Comparison of ENCODE assay signal across 8 cellular contexts in the genomic region with DNA sequence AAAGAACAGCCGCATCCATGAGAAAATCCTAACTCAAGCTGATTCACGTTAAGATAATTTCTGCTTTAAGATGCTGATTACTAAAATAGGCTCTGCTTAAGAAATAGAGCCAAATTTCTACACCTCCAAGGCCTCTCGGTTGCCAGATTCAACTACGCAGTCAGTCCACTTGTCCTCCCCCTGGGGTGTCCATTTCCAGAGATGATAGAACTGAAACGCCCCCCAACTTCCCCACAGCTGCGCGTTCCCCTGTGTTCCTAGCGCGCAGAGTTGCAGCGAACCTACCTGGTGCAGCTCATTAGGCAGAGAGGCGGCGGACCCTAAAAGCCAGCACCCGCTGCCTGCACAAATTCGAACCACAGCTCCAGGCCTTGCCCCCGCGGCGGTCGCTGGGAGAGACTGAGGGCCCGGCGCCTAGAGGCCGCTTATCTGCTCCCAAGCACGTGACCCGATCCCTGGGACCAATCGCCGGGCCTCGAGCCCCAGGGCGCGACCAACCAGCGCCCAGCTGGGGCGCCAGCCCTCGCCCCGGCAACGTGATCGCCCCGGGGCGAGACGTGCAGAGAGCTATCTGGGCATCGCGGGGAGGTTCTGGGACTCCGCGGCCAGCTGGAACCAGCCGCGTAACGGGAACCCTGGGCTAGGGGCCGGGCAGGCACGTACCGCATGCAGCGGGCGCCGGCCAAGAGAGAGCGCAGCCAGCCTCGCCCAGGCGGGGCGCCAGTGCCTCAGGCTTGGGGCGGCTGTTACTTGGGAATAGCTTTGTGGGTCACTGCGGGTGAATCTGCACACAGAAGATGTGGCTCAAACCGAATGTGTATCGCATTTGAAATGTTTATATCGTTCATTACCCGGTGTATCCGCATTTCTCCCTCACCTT. TPM values are rescaled to one million over a fixed set of nuclear protein-coding genes. Genes with fewer than 3 reads are reported as not detected.
DNase-seq lines count a peak whose midpoint lies in the region; ATAC-seq and TF ChIP-seq lines count a peak whose summit lies in the region.

A gene (minus strand): TSS at position 401 of the 880 bp plus-strand sequence. CDS start 102 bp downstream, at position 299.

- H3K4me1 ChIP-seq in CD4-positive, CD25-positive, alpha-beta regulatory T cell (ENCODE audit: control insufficient read depth, insufficient read depth, low read length, poor library complexity, severe bottlenecking): peaks cover 9% of the 10 kb centered on the region
- H3K4me1 ChIP-seq in HUES48 (ENCODE audit: control insufficient read depth, insufficient read depth, low read length) (peaks cover 6% of the 10 kb centered on the region; the same call in 1 of the 2 replicates), SK-N-SH (ENCODE audit: control insufficient read depth in 1 of 2, insufficient read depth in 2 of 2, low read depth in 1 of 2, low read length in 1 of 2) (peaks cover 0 to 12% of the 10 kb centered on the region in 2 experiments; a peak in 2 of 4 replicates), right atrium auricular region (peaks cover 0 to 27% of the 10 kb centered on the region in 2 donors), trophoblast cell (ENCODE audit: control insufficient read depth in 1 of 2, insufficient read depth in 2 of 2, low read length in 2 of 2) (peaks cover 0 to 8% of the 10 kb centered on the region in 2 experiments), vagina (peaks cover 28% of the 10 kb centered on the region)

- no peak within 1 kb of the TSS for H3K18ac ChIP-seq in trophoblast cell (ENCODE audit: low read length)

- TF ChIP-seq CTCF in SK-N-SH (IDR thresholded peaks at IDR 0.05) (peak; percentile 55), astrocyte of the cerebellum (IDR thresholded peaks at IDR 0.05; ENCODE audit: low read depth, low read length, missing control alignments) (peak; percentile 35), right atrium auricular region (IDR thresholded peaks at IDR 0.05) (peak in 1 of 2 donors; percentile 55), vagina (IDR thresholded peaks at IDR 0.05) (peak in 2 of 3 experiments; percentile 7 to 20)

- POLR2A ChIA-PET in SK-N-SH (lab: Yijun Ruan, JAX): interaction anchor here (0.6 to 2.0 kb wide), 6 partner anchors 22 to 291 kb away, joined by 3 to 11 read pairs (median 4); a partner anchor contains a TSS

- no peaks in the 10 kb centered on the region for H3K79me1 ChIP-seq in trophoblast cell (ENCODE audit: low read length)

- H3K9me3 ChIP-seq in CD4-positive, CD25-positive, alpha-beta regulatory T cell (ENCODE audit: control insufficient read depth in 2 of 2, low read length in 2 of 2): no peaks in the 10 kb centered on the region
- H3K9me3 ChIP-seq in HUES48 (ENCODE audit: control insufficient read depth, insufficient read depth, low read length) (no peaks in the 10 kb centered on the region), SK-N-SH (no peaks in the 10 kb centered on the region), right atrium auricular region (no peaks in the 10 kb centered on the region), trophoblast cell (ENCODE audit: insufficient read depth, low read depth, low read length) (peaks cover 3% of the 10 kb centered on the region), vagina (no peaks in the 10 kb centered on the region)

- no peaks in the 10 kb centered on the region for H3K9me2 ChIP-seq in SK-N-SH

- TF ChIP-seq EP300 in SK-N-SH (IDR thresholded peaks at IDR 0.05; ENCODE audit: borderline replicate concordance in 1 of 2, low read depth in 1 of 2, low read length in 1 of 2): peak in 1 of 2 experiments; percentile 41; a peak in 2 of 4 replicates

- H3K4me1 Mint-ChIP-seq in CD4-positive, CD25-positive, alpha-beta regulatory T cell: peaks cover 0 to 9% (median 4%) of the 10 kb centered on the region in 4 donors

- CTCF ChIA-PET in SK-N-SH (lab: Yijun Ruan, JAX): interaction anchor here (0.6 to 6.6 kb wide), 21 partner anchors 11 to 753 kb away, joined by 3 to 114 read pairs (median 3); a partner anchor contains a TSS

- no peak within 1 kb of the TSS for H2BK120ac ChIP-seq in trophoblast cell (ENCODE audit: insufficient read depth, low read length, poor library complexity)

- 14% methylated on average over 24 of the region's 61 CpGs for WGBS in SK-N-SH (ENCODE audit: low lambda C conversion rate)
- no CpG with 5 or more reads among the region's 61 CpGs for WGBS in trophoblast cell (ENCODE audit: extremely low coverage, insufficient coverage, insufficient read length)

- H3K4me2 ChIP-seq in SK-N-SH (peak within 1 kb of the TSS; percentile 75), trophoblast cell (ENCODE audit: low read length) (peak within 1 kb of the TSS; percentile 70)

- peak; percentile 50 for TF ChIP-seq RAD21 in SK-N-SH (IDR thresholded peaks at IDR 0.05; ENCODE audit: low read length)

- H3K36me3 ChIP-seq in CD4-positive, CD25-positive, alpha-beta regulatory T cell (ENCODE audit: control insufficient read depth, insufficient read depth, low read length): no peaks in the 10 kb centered on the region
- no peaks in the 10 kb centered on the region for H3K36me3 ChIP-seq in HUES48 (ENCODE audit: control insufficient read depth, insufficient read depth, low read length)
- H3K36me3 ChIP-seq in SK-N-SH (replicated peaks in 1 of 2; ENCODE audit: control insufficient read depth in 1 of 2, insufficient read depth in 2 of 2, low read length in 1 of 2): peaks cover 24 to 30% of the 10 kb centered on the region in 2 experiments
- peaks cover 28% of the 10 kb centered on the region for H3K36me3 ChIP-seq in right atrium auricular region
- no peaks in the 10 kb centered on the region for H3K36me3 ChIP-seq in trophoblast cell (ENCODE audit: control insufficient read depth in 1 of 2, insufficient read depth in 2 of 2, low read length in 2 of 2)
- H3K36me3 ChIP-seq in vagina: peaks cover 0 to 13% of the 10 kb centered on the region in 2 donors

- in situ Hi-C loops in astrocyte of the cerebellum (cut with HindIII; ENCODE audit: low sequenced_read_pairs): no loop called here

- no peak within 1 kb of the TSS for H3K27ac Mint-ChIP-seq in CD4-positive, CD25-positive, alpha-beta regulatory T cell

- H3K23ac ChIP-seq in trophoblast cell (ENCODE audit: low read length): no peak within 1 kb of the TSS

- peak in 1 of 2 donors; percentile 63 for TF ChIP-seq POLR2A in vagina (IDR thresholded peaks at IDR 0.05)

- peaks cover 30% of the 10 kb centered on the region for H3K27me3 ChIP-seq in CD4-positive, CD25-positive, alpha-beta regulatory T cell (ENCODE audit: control insufficient read depth, insufficient read depth, low read length)
- H3K27me3 ChIP-seq in HUES48 (ENCODE audit: control insufficient read depth, insufficient read depth, low read length) (peaks cover 26% of the 10 kb centered on the region), SK-N-SH (ENCODE audit: insufficient read depth) (no peaks in the 10 kb centered on the region), right atrium auricular region (no peaks in the 10 kb centered on the region), trophoblast cell (ENCODE audit: insufficient read depth, low read length) (peaks cover 14% of the 10 kb centered on the region), vagina (no peaks in the 10 kb centered on the region)

- H3K4me3 ChIP-seq in CD4-positive, CD25-positive, alpha-beta regulatory T cell (ENCODE audit: low read depth, low read length): no peak within 1 kb of the TSS
- peak within 1 kb of the TSS; percentile 49 for H3K4me3 ChIP-seq in HUES48 (ENCODE audit: low read depth, low read length)
- H3K4me3 ChIP-seq in SK-N-SH (ENCODE audit: low read depth in 2 of 2, low read length in 1 of 2): peak within 1 kb of the TSS; percentile 71 to 72
- H3K4me3 ChIP-seq in astrocyte of the cerebellum (ENCODE audit: low read depth, low read length): peak within 1 kb of the TSS; percentile 57
- peak within 1 kb of the TSS; percentile 64 to 69 for H3K4me3 ChIP-seq in right atrium auricular region
- H3K4me3 ChIP-seq in trophoblast cell (ENCODE audit: low read depth, low read length): no peak within 1 kb of the TSS
- H3K4me3 ChIP-seq in vagina: peak within 1 kb of the TSS; percentile 65 to 66

- no peak within 1 kb of the TSS for H2BK5ac ChIP-seq in trophoblast cell (ENCODE audit: low read depth, low read length, poor library complexity)

- H3K79me2 ChIP-seq in SK-N-SH (ENCODE audit: insufficient read depth) (peaks cover 38% of the 10 kb centered on the region; the same call in 1 of the 2 replicates), trophoblast cell (ENCODE audit: control insufficient read depth, insufficient read depth, low read length, poor library complexity) (no peaks in the 10 kb centered on the region)

- no peak within 1 kb of the TSS for H3K4ac ChIP-seq in trophoblast cell (ENCODE audit: low read depth, low read length)

- H2AFZ ChIP-seq in SK-N-SH (ENCODE audit: low read depth) (peak within 1 kb of the TSS; percentile 74; the same call in 1 of the 2 replicates), trophoblast cell (ENCODE audit: insufficient read depth, low read length, poor library complexity) (no peak within 1 kb of the TSS)

- H3K27me3 Mint-ChIP-seq in CD4-positive, CD25-positive, alpha-beta regulatory T cell: peaks cover 60% of the 10 kb centered on the region

- H2BK12ac ChIP-seq in trophoblast cell (ENCODE audit: low read length): no peak within 1 kb of the TSS

- no peak within 1 kb of the TSS for H2AK5ac ChIP-seq in trophoblast cell (ENCODE audit: low read length)

- peaks cover 0 to 5% (median 0%) of the 10 kb centered on the region in 7 donors for H3K9me3 Mint-ChIP-seq in CD4-positive, CD25-positive, alpha-beta regulatory T cell

- peaks cover 22% of the 10 kb centered on the region for H3F3A ChIP-seq in SK-N-SH (replicated peaks; ENCODE audit: insufficient read depth)

- peak in 1 of 3 donors; percentile 53 for DNase-seq in CD4-positive, CD25-positive, alpha-beta regulatory T cell
- DNase-seq in SK-N-SH: peak; percentile 93
- no peak for DNase-seq in astrocyte of the cerebellum (ENCODE audit: low read depth)
- peak; percentile 96 for DNase-seq in right atrium auricular region (ENCODE audit: low spot score)
- peak; percentile 58 to 67 for DNase-seq in trophoblast cell
- no peak for DNase-seq in vagina (ENCODE audit: extremely low spot score in 2 of 2)

- H3K9ac ChIP-seq in HUES48 (ENCODE audit: low read depth, low read length) (no peak within 1 kb of the TSS), SK-N-SH (peak within 1 kb of the TSS; percentile 62), trophoblast cell (ENCODE audit: low read length) (no peak within 1 kb of the TSS)

- H3K36me3 Mint-ChIP-seq in CD4-positive, CD25-positive, alpha-beta regulatory T cell: no peaks in the 10 kb centered on the region

- peak; percentile 38 to 46 for ATAC-seq in CD4-positive, CD25-positive, alpha-beta regulatory T cell (ENCODE audit: low read depth in 2 of 2)
- ATAC-seq in GM19468 (IDR thresholded peaks at IDR 0.05; ENCODE audit: extremely low read depth, unreplicated experiment): peak; percentile 42

- H4K20me1 ChIP-seq in SK-N-SH (ENCODE audit: insufficient read depth): no peaks in the 10 kb centered on the region; the same call in 1 of the 2 replicates

- H3K27ac ChIP-seq in CD4-positive, CD25-positive, alpha-beta regulatory T cell (ENCODE audit: insufficient read depth, low read length, poor library complexity, severe bottlenecking): no peak within 1 kb of the TSS
- no peak within 1 kb of the TSS for H3K27ac ChIP-seq in HUES48 (ENCODE audit: low read depth, low read length)
- H3K27ac ChIP-seq in SK-N-SH (ENCODE audit: low read depth in 2 of 2, low read length in 1 of 2): peak within 1 kb of the TSS; percentile 69 to 84
- H3K27ac ChIP-seq in right atrium auricular region: peak within 1 kb of the TSS; percentile 88 to 92
- H3K27ac ChIP-seq in trophoblast cell (ENCODE audit: low read depth, low read length): no peak within 1 kb of the TSS
- H3K27ac ChIP-seq in vagina: peak within 1 kb of the TSS; percentile 85

- no peak within 1 kb of the TSS for H4K12ac ChIP-seq in trophoblast cell (ENCODE audit: low read depth, low read length)

- H3K14ac ChIP-seq in trophoblast cell (ENCODE audit: low read length): no peak within 1 kb of the TSS

- H4K8ac ChIP-seq in trophoblast cell (ENCODE audit: low read depth, low read length): no peak within 1 kb of the TSS

- intact Hi-C loops in vagina (cut with DNase I): loop anchor here (10.0 kb wide), 1 partner anchor 138 kb away; no protein-coding TSS in a partner anchor

- H3K4me3 Mint-ChIP-seq in CD4-positive, CD25-positive, alpha-beta regulatory T cell: peak within 1 kb of the TSS in 2 of 4 donors; percentile 47 to 49

- H4K91ac ChIP-seq in trophoblast cell (ENCODE audit: low read depth, low read length): no peak within 1 kb of the TSS

RNA-seq across cellular contexts. Expression of the gene that starts here (rescaled TPM):
- total RNA-seq in CD4-positive, CD25-positive, alpha-beta regulatory T cell: not detected
- not detected for polyA plus RNA-seq in CD4-positive, CD25-positive, alpha-beta regulatory T cell
- 9.0 and 11.5 TPM in 2 replicates for polyA plus RNA-seq in SK-N-SH (2012; rRNA removed)
- polyA plus RNA-seq in SK-N-SH (2012; cell fraction: cytosol; rRNA removed): 11.8 and 13.2 TPM in 2 replicates
- polyA plus RNA-seq in SK-N-SH (2012; cell fraction: nucleus; rRNA removed): 6.0 and 10.4 TPM in 2 replicates
- total RNA-seq in right atrium auricular region: 100 to 1,000 TPM in 1 of 2 donors, 10 to 100 TPM in 1; 58.0 to 250 TPM
- 0.08 and 0.14 TPM in 2 replicates for polyA plus RNA-seq in trophoblast cell (2013)
- 26.3 TPM for total RNA-seq in vagina

Comparison
In these comparisons a context has a peak if more than half of its experiments do, and no peak if none do; other contexts are left out.
1. RNA of the gene that starts here (total RNA-seq): 58.0 to 250 TPM in right atrium auricular region and 26.3 TPM in vagina (single experiment); not detected in CD4-positive, CD25-positive, alpha-beta regulatory T cell (single experiment); every median in the first group is over 10 times any median in the second.
2. Peak in ATAC-seq in CD4-positive, CD25-positive, alpha-beta regulatory T cell; RNA of the gene not detected or under 1 TPM.
3. DNase-seq: peak in SK-N-SH (single experiment), right atrium auricular region (single experiment) and trophoblast cell (2 of 2); none in astrocyte of the cerebellum (single experiment) and vagina (0 of 2).
4. H3K27ac ChIP-seq: peak in SK-N-SH (2 of 2), right atrium auricular region (2 of 2) and vagina (single experiment); none in CD4-positive, CD25-positive, alpha-beta regulatory T cell (single experiment), HUES48 (single experiment) and trophoblast cell (single experiment).
5. H3K4me3 ChIP-seq: peak in HUES48 (single experiment), SK-N-SH (2 of 2), astrocyte of the cerebellum (single experiment), right atrium auricular region (2 of 2) and vagina (2 of 2); none in CD4-positive, CD25-positive, alpha-beta regulatory T cell (single experiment) and trophoblast cell (single experiment).